20 cellular contexts compared by ENCODE assay signal in genomic region chr4:81198151-81198550, GRCh38. TPM values are rescaled to one million over a fixed set of nuclear protein-coding genes. Genes with fewer than 3 reads are reported as not detected.
DNase-seq lines count a peak whose midpoint lies in the region; ATAC-seq and TF ChIP-seq lines count a peak whose summit lies in the region.
"Had no signal": no experiment of that assay in that cellular context is flagged by ENCODE, and none has a peak within 500 bp of the region (broad histone marks: within the 10 kb centered on the region; RNA-seq: fewer than 3 reads in every experiment).

No MANE protein-coding gene starts in this region.

- H3K36me3 Mint-ChIP-seq in activated CD8-positive, alpha-beta memory T cell treated with anti-CD3 and anti-CD28 coated beads, Interleukin-2, amount 10 ng/mL, durations not matched to agents 7 days and 5 days, result no peaks in the 10 kb centered on the region
- H3K36me3 Mint-ChIP-seq: activated naive CD4-positive, alpha-beta T cell treated with anti-CD3 and anti-CD28 coated beads, Interleukin-2, amount 50 U/mL, for 72 hours; brain; natural killer cell treated with Interleukin-12 subunit alpha and Interleukin-12 subunit beta and Interleukin-15 and Interleukin-18, amount 100 ng/mL, for 72 hours had no signal

- no peak overlapping the region for H3K4me3 Mint-ChIP-seq in activated CD8-positive, alpha-beta memory T cell treated with anti-CD3 and anti-CD28 coated beads, Interleukin-2, amount 10 ng/mL, durations not matched to agents 7 days and 5 days
- H3K4me3 Mint-ChIP-seq: activated B cell treated with CpG ODN at 0.5 μM for 24 hours; activated CD8-positive, alpha-beta T cell treated with anti-CD3 and anti-CD28 coated beads, Interleukin-2, amount 10 ng/mL, durations not matched to agents 7 days and 5 days; natural killer cell treated with Interleukin-12 subunit alpha and Interleukin-12 subunit beta and Interleukin-15 and Interleukin-18, amount 100 ng/mL, for 72 hours; T-helper 1 cell treated with Interleukin-12 subunit alpha and Interleukin-12 subunit beta and Interleukin-4 antibody, amounts not matched to agents 30 μg/mL and 1 μg/mL, for 36 hours had no signal

- no peaks in the 10 kb centered on the region for H3K4me1 Mint-ChIP-seq in activated CD8-positive, alpha-beta memory T cell treated with anti-CD3 and anti-CD28 coated beads, Interleukin-2, amount 10 ng/mL, durations not matched to agents 7 days and 5 days
- H3K4me1 Mint-ChIP-seq: activated B cell treated with CpG ODN at 0.5 μM for 24 hours had no signal

- H3K27me3 Mint-ChIP-seq in activated CD8-positive, alpha-beta memory T cell treated with anti-CD3 and anti-CD28 coated beads, Interleukin-2, amount 10 ng/mL, durations not matched to agents 7 days and 5 days, result peaks cover 5% of the 10 kb centered on the region

- ATAC-seq in activated CD8-positive, alpha-beta memory T cell treated with anti-CD3 and anti-CD28 coated beads, Interleukin-2, amount 10 ng/mL, durations not matched to agents 7 days and 5 days, result no peak
- ATAC-seq: activated CD8-positive, alpha-beta T cell treated with anti-CD3 and anti-CD28 coated beads, Interleukin-2, amount 10 ng/mL, durations not matched to agents 7 days and 5 days; natural killer cell treated with Interleukin-12 subunit alpha and Interleukin-12 subunit beta and Interleukin-15 and Interleukin-18, amount 100 ng/mL, for 72 hours had no signal

- no peak for TF ChIP-seq CTCF in GM10266 (IDR thresholded peaks at IDR 0.05; ENCODE audit: control insufficient read depth, insufficient read depth, low read depth, missing control alignments)

- H3K9me3 Mint-ChIP-seq in activated CD8-positive, alpha-beta memory T cell treated with anti-CD3 and anti-CD28 coated beads, Interleukin-2, amount 10 ng/mL, durations not matched to agents 7 days and 5 days (ENCODE audit: low read depth), result no peaks in the 10 kb centered on the region
- H3K9me3 Mint-ChIP-seq: activated B cell treated with CpG ODN at 0.5 μM for 24 hours; activated naive CD4-positive, alpha-beta T cell treated with anti-CD3 and anti-CD28 coated beads, Interleukin-2, amount 50 U/mL, for 72 hours; brain; T-helper 1 cell treated with Interleukin-12 subunit alpha and Interleukin-12 subunit beta and Interleukin-4 antibody, amounts not matched to agents 30 μg/mL and 1 μg/mL, for 36 hours had no signal

- CTCF ChIA-PET in activated CD8-positive, alpha-beta memory T cell treated with anti-CD3 and anti-CD28 coated beads, Interleukin-2, amount 10 ng/mL, durations not matched to agents 7 days and 5 days (lab: Charles Lee), result no interaction called here

- H3K27ac Mint-ChIP-seq in activated CD8-positive, alpha-beta memory T cell treated with anti-CD3 and anti-CD28 coated beads, Interleukin-2, amount 10 ng/mL, durations not matched to agents 7 days and 5 days, result no peak overlapping the region
- H3K27ac Mint-ChIP-seq: activated B cell treated with CpG ODN at 0.5 μM for 24 hours; activated CD8-positive, alpha-beta T cell treated with anti-CD3 and anti-CD28 coated beads, Interleukin-2, amount 10 ng/mL, durations not matched to agents 7 days and 5 days; activated naive CD4-positive, alpha-beta T cell treated with anti-CD3 and anti-CD28 coated beads, Interleukin-2, amount 50 U/mL, for 72 hours; brain; natural killer cell treated with Interleukin-12 subunit alpha and Interleukin-12 subunit beta and Interleukin-15 and Interleukin-18, amount 100 ng/mL, for 72 hours; T-helper 1 cell treated with Interleukin-12 subunit alpha and Interleukin-12 subunit beta and Interleukin-4 antibody, amounts not matched to agents 30 μg/mL and 1 μg/mL, for 36 hours had no signal

- DNase-seq in DMS79 (lab: John Stamatoyannopoulos, UW), result peak; percentile 23
- peak; percentile 44 for DNase-seq in NCI-H1105 (lab: John Stamatoyannopoulos, UW)
- DNase-seq in NCI-H69 (lab: John Stamatoyannopoulos, UW), result peak; percentile 76
- peak; percentile 13 for DNase-seq in left kidney (ENCODE audit: low read depth, low spot score)
- no peak for DNase-seq in GM19240 (ENCODE audit: insufficient read length, low spot score)
- DNase-seq in GM10266 (ENCODE audit: extremely low spot score), result no peak
- no peak for DNase-seq in activated CD8-positive, alpha-beta memory T cell treated with anti-CD3 and anti-CD28 coated beads, Interleukin-2, amount 10 ng/mL, durations not matched to agents 7 days and 5 days
- DNase-seq: activated B cell treated with CpG ODN at 0.5 μM for 24 hours; activated CD8-positive, alpha-beta T cell treated with anti-CD3 and anti-CD28 coated beads, Interleukin-2, amount 10 ng/mL, durations not matched to agents 7 days and 5 days; activated T-cell treated with anti-CD3 and anti-CD28 coated beads, Interleukin-2, amount 50 U/mL, for 48 hours; BE2C; Calu3; GM23248; mesendoderm; Right ventricle myocardium superior; spleen had no signal

RNA-seq across cellular contexts. Expression of gene PRKG2, which starts 16.9 kb away (rescaled TPM):
- under 1 TPM; 0.58 to 0.63 TPM for total RNA-seq in activated CD8-positive, alpha-beta memory T cell treated with anti-CD3 and anti-CD28 coated beads, Interleukin-2, amount 10 ng/mL, durations not matched to agents 7 days and 5 days

Comparison
In these comparisons a context has a peak if more than half of its experiments do, and no peak if none do; other contexts are left out.
1. DNase-seq: peak in DMS79 (single experiment), NCI-H1105 (single experiment), NCI-H69 (single experiment) and left kidney (single experiment); none in GM19240 (single experiment), GM10266 (single experiment) and activated CD8-positive, alpha-beta memory T cell treated with anti-CD3 and anti-CD28 coated beads, Interleukin-2, amount 10 ng/mL, durations not matched to agents 7 days and 5 days (single experiment).